8 cellular contexts compared by ENCODE assay signal in the genomic region with DNA sequence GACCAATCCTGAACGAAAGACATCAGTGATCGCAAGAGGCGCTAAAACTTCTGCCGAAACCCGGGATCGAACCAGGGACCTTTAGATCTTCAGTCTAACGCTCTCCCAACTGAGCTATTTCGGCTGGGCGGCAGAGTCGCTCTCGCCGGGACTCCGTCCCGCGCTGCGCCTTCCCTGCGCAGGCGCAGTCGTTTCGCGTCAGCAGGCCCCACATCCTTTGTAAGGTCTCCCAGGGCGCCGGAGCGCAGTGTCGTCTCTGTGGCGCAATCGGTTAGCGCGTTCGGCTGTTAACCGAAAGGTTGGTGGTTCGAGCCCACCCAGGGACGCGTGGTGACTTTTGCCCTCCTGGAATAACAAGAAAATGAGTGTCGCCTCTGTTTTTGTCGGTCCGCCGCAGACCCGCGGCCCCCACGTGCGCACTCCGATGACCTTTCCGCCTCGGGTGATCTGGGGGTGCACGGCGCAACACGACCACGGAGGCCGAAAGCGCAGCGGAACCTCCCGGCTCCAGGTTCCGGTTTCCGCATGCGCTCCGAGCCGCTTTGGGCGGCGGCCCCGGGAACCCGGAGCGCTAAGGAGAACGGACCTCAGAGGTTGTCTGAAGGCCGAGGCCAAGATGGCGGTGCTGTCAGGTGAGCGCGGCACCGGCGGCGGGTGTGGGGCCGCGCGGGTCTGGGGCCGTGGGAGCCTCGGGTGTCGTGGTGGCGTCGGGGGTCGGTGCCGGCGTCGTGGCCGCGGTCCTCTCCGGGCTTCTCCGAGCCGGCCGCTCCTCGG. TPM values are rescaled to one million over a fixed set of nuclear protein-coding genes. Genes with fewer than 3 reads are reported as not detected.
DNase-seq lines count a peak whose midpoint lies in the region; ATAC-seq and TF ChIP-seq lines count a peak whose summit lies in the region.

Gene NDUFS7 (plus strand): TSS at position 597 of the 774 bp plus-strand sequence. CDS start 20 bp downstream, at position 617.

- H3K4me3 ChIP-seq in CD4-positive, CD25-positive, alpha-beta regulatory T cell (ENCODE audit: low read depth, low read length), result peak within 1 kb of the TSS; percentile 71
- H3K4me3 ChIP-seq in liver (ENCODE audit: low read depth in 1 of 3, low read length in 3 of 3), result peak within 1 kb of the TSS; percentile 80 to 95 (median 89)

- H3K36me3 Mint-ChIP-seq in CD4-positive, CD25-positive, alpha-beta regulatory T cell, result peaks cover 5% of the 10 kb centered on the region

- ATAC-seq in CD4-positive, CD25-positive, alpha-beta regulatory T cell (ENCODE audit: low read depth in 2 of 2), result peak; percentile 82 to 84
- ATAC-seq in GM19397 (IDR thresholded peaks at IDR 0.05; ENCODE audit: unreplicated experiment) (peak; percentile 72), HG03565 (IDR thresholded peaks at IDR 0.05; ENCODE audit: unreplicated experiment) (peak; percentile 73)

- H3K4me1 Mint-ChIP-seq in CD4-positive, CD25-positive, alpha-beta regulatory T cell, result peaks cover 12 to 26% (median 16%) of the 10 kb centered on the region in 4 donors

- peak within 1 kb of the TSS; percentile 71 to 95 for H3K9ac ChIP-seq in liver (ENCODE audit: low read depth in 1 of 2, low read length in 2 of 2)

- peak within 1 kb of the TSS; percentile 94 to 100 (median 98) for H3K4me3 Mint-ChIP-seq in CD4-positive, CD25-positive, alpha-beta regulatory T cell

- peaks cover 5% of the 10 kb centered on the region for H3K36me3 ChIP-seq in CD4-positive, CD25-positive, alpha-beta regulatory T cell (ENCODE audit: control insufficient read depth, insufficient read depth, low read length)
- H3K36me3 ChIP-seq in liver (ENCODE audit: control insufficient read depth in 4 of 4, insufficient read depth in 3 of 4, low read depth in 1 of 4, low read length in 3 of 4), result peaks cover 0 to 6% (median under 1%) of the 10 kb centered on the region in 4 donors

- peak in 1 of 2 donors; percentile 58 for TF ChIP-seq RAD21 in liver (IDR thresholded peaks at IDR 0.05)

- DNase-seq in CD4-positive, CD25-positive, alpha-beta regulatory T cell, result peak; percentile 82 to 95 (median 95)
- DNase-seq in NCI-H774 (lab: John Stamatoyannopoulos, UW), result peak; percentile 88
- peak; percentile 92 to 99 for DNase-seq in activated CD4-positive, alpha-beta T cell treated with anti-CD3 and anti-CD28 coated beads, Interleukin-2, amount 50 U/mL, for 24 hours (ENCODE audit: low read depth in 1 of 2, low spot score in 1 of 2)
- peak; percentile 94 for DNase-seq in dermis blood vessel endothelial cell
- peak; percentile 92 for DNase-seq in stimulated activated CD4-positive, alpha-beta T cell treated with anti-CD3 and anti-CD28 coated beads, Interleukin-4, amount 100 ng/mL, for 24 hours

- H3K4me1 ChIP-seq in CD4-positive, CD25-positive, alpha-beta regulatory T cell (ENCODE audit: control insufficient read depth, insufficient read depth, low read length, poor library complexity, severe bottlenecking), result peaks cover 11% of the 10 kb centered on the region
- H3K4me1 ChIP-seq in liver (ENCODE audit: control insufficient read depth in 4 of 4, insufficient read depth in 4 of 4, low read length in 3 of 4), result peaks cover 3 to 25% (median 12%) of the 10 kb centered on the region in 4 donors

- no peaks in the 10 kb centered on the region for H3K9me3 ChIP-seq in CD4-positive, CD25-positive, alpha-beta regulatory T cell (ENCODE audit: control insufficient read depth in 2 of 2, low read length in 2 of 2)
- no peaks in the 10 kb centered on the region for H3K9me3 ChIP-seq in liver (ENCODE audit: control insufficient read depth in 4 of 4, low read length in 3 of 4)

- peaks cover 10% of the 10 kb centered on the region for H3K27me3 Mint-ChIP-seq in CD4-positive, CD25-positive, alpha-beta regulatory T cell

- peaks cover 0 to 6% (median 2%) of the 10 kb centered on the region in 7 donors for H3K9me3 Mint-ChIP-seq in CD4-positive, CD25-positive, alpha-beta regulatory T cell

- peak within 1 kb of the TSS; percentile 79 for H3K27ac ChIP-seq in CD4-positive, CD25-positive, alpha-beta regulatory T cell (ENCODE audit: insufficient read depth, low read length, poor library complexity, severe bottlenecking)
- H3K27ac ChIP-seq in liver (ENCODE audit: low read depth in 1 of 2, low read length in 2 of 2), result peak within 1 kb of the TSS; percentile 71 to 93

- peak within 1 kb of the TSS; percentile 99 to 100 (median 100) for H3K27ac Mint-ChIP-seq in CD4-positive, CD25-positive, alpha-beta regulatory T cell

- WGBS in liver, result under 1% methylated on average over 90 of the region's 90 CpGs

- no peaks in the 10 kb centered on the region for H3K27me3 ChIP-seq in CD4-positive, CD25-positive, alpha-beta regulatory T cell (ENCODE audit: control insufficient read depth, insufficient read depth, low read length)
- H3K27me3 ChIP-seq in liver (ENCODE audit: control insufficient read depth in 4 of 4, insufficient read depth in 4 of 4, low read length in 3 of 4), result no peaks in the 10 kb centered on the region

- peak; percentile 41 for TF ChIP-seq CTCF in liver (IDR thresholded peaks at IDR 0.05; ENCODE audit: low read depth, low read length, missing input control)

TF ChIP-seq in liver, 16 proteins besides CTCF, POLR2A, EP300 and RAD21:
- TF ChIP-seq ATF3 (IDR thresholded peaks at IDR 0.05) (peak; percentile 100), FOXA2 (IDR thresholded peaks at IDR 0.05) (peak; percentile 48), YY1 (IDR thresholded peaks at IDR 0.05) (peak; percentile 98), NR2F2 (IDR thresholded peaks at IDR 0.05) (peak; percentile 43), JUND (IDR thresholded peaks at IDR 0.05) (peak in 1 of 2 donors; percentile 49), HNF4A (conservative IDR thresholded peaks at IDR 0.05) (peak; percentile 59 to 61), FOXA1 (IDR thresholded peaks at IDR 0.05) (peak; percentile 43), GABPA (IDR thresholded peaks at IDR 0.05 in 1 of 2, conservative IDR thresholded peaks at IDR 0.05 in 1 of 2) (peak; percentile 81 to 92), RXRA (IDR thresholded peaks at IDR 0.05) (peak; percentile 85 to 91), EGR1 (IDR thresholded peaks at IDR 0.05; ENCODE audit: low read depth in 2 of 2) (peak in 1 of 2 donors; percentile 61), SP1 (IDR thresholded peaks at IDR 0.05) (no peak), HNF4G (IDR thresholded peaks at IDR 0.05) (no peak), ZBTB33 (IDR thresholded peaks at IDR 0.05) (no peak), MAX (IDR thresholded peaks at IDR 0.05) (no peak), REST (IDR thresholded peaks at IDR 0.05) (peak; percentile 72)
TF ChIP-seq in liver: peak in this region for 11.

RNA-seq across cellular contexts. Expression of gene NDUFS7, which starts in this region (rescaled TPM):
- total RNA-seq in CD4-positive, CD25-positive, alpha-beta regulatory T cell, result 58.3 TPM
- polyA plus RNA-seq in CD4-positive, CD25-positive, alpha-beta regulatory T cell, result 100 to 1,000 TPM; 190 to 227 (median 215) TPM
- 98.8 and 104 TPM in 2 replicates for total RNA-seq in dermis blood vessel endothelial cell
- total RNA-seq in liver, result 10 to 100 TPM; 54.4 to 85.7 TPM
- polyA plus RNA-seq in liver, result 100 to 1,000 TPM; 170 to 185 TPM

Comparison
In these comparisons a context has a peak if more than half of its experiments do, and no peak if none do; other contexts are left out.
1. Peak in every context shown above with its lines: DNase-seq, ATAC-seq, H3K4me3 ChIP-seq and H3K27ac ChIP-seq.